Comparison of ENCODE assay signal across 24 cellular contexts in the genomic region with DNA sequence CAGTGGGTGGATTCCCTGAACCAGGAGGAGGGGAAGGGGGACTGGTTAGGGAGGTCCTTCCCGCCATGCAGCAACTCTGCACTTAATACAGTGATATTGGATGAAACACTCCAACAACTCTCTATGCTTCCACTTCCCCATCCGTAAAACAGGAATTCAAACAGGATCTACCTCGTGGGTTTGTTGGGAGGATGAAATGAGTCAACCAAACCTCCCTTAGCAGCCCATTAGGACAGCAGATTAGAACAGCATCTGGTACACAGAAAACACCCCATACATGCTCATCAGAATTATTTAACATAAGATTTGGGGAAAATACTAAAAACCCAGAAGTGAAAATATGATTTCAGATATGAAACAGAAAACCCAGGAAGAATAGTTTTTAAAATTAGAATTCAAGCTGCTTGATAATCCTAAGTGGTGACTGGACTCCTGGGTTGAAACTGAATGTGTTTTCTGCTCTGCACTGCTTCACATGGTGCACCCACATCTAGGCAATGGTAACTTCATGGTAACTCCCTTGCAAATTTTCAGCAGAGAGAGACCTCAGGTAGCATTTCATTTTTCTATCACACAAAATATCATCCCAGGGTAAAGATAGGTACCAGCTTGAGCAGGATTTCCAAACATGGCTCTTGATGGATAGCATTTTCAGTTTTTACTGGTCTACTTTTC.
"Had no signal": no experiment of that assay in that cellular context is flagged by ENCODE, and none has a peak within 500 bp of the region (broad histone marks: within the 10 kb centered on the region; RNA-seq: fewer than 3 reads in every experiment).

No MANE protein-coding gene starts in this region.

- ATAC-seq: K562, Panc1, PC-3 had no signal

- H3K27ac ChIP-seq: HL-60, KMS-11, RWPE1, SJCRH30 had no signal

- H3K9ac ChIP-seq: KMS-11 had no signal

- DNase-seq: Kasumi-1, MV-4-11, NCI-H1048, NCI-H1105, NCI-H1417, NCI-H1436 treated with DMSO at 0.1 percent for 48 hours, NCI-H1694, NCI-H187 treated with DMSO at 0.1 percent for 48 hours, NCI-H2029 treated with DMSO at 0.1 percent for 48 hours, NCI-H2171 treated with DMSO at 0.1 percent for 48 hours, NCI-H345, NCI-H446 treated with DMSO at 0.1 percent for 48 hours, NCI-H510A treated with DMSO at 0.1 percent for 48 hours, NCI-H526 treated with DMSO at 0.1 percent for 48 hours, NCI-H748 treated with DMSO at 0.1 percent for 48 hours, PC-3, SHP77, SJCRH30 had no signal

- H3K4me1 ChIP-seq: SJCRH30 had no signal

- H3K36me3 ChIP-seq: SJCRH30 had no signal

- FAIRE-seq: HTR-8/SVneo, K562 had no signal

- H3K4me3 ChIP-seq: K562, SJCRH30 had no signal

- H3K4me2 ChIP-seq: KMS-11 had no signal

- H3K27me3 ChIP-seq: SJCRH30 had no signal

- H3K9me3 ChIP-seq: SJCRH30 had no signal
